In the genomic region with DNA sequence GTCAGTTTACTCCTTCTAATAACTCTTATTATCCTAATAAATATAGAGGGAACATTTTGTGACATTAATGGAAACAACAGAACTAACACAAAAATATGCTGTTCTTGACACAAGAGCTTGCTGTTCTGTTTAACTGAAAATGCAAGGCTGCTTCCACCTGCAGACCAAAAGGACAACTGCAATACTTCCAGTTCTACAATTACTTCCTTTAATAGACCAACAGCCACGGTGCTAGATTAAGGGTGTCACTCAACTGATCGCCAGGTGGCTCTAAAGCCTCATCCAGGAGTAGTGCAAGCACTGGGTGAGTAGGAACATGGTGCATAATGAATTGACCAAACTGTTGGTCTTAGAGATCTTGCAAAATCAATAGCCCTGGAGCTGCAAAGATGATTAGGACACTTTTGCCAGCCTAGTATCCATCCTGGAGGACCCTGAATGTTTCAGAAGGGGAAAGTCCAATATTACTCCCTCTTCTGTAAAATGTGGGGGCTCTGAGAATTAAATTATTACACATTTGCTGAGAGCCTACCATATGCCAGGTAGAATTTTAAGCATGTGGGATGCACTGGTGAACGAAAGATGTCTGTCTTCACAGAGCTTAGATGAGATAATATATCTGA, we compare ENCODE assay signal across 10 cellular contexts. TPM values are rescaled to one million over a fixed set of nuclear protein-coding genes. Genes with fewer than 3 reads are reported as not detected.
DNase-seq lines count a peak whose midpoint lies in the region; ATAC-seq, FAIRE-seq and TF ChIP-seq lines count a peak whose summit lies in the region.
"Had no signal": no experiment of that assay in that cellular context is flagged by ENCODE, and none has a peak within 500 bp of the region (broad histone marks: within the 10 kb centered on the region; RNA-seq: fewer than 3 reads in every experiment).

No MANE protein-coding gene starts in this region.

- H3K4me1 Mint-ChIP-seq in activated T-cell treated with anti-CD3 and anti-CD28 coated beads, Interleukin-2, amount 50 U/mL, for 4 hours (ENCODE audit: low read depth): peaks cover 3% of the 10 kb centered on the region
- peaks cover 13% of the 10 kb centered on the region for H3K4me1 Mint-ChIP-seq in activated T-cell treated with anti-CD3 and anti-CD28 coated beads, Interleukin-2, amount 50 U/mL, for 24 hours (ENCODE audit: low read depth)

- ATAC-seq in activated T-cell treated with anti-CD3 and anti-CD28 coated beads, Interleukin-2, amount 50 U/mL, for 4 hours: peak; percentile 35 to 39
- ATAC-seq in heart left ventricle: peak in 3 of 4 donors; percentile 81 to 90 (median 89)

- intact Hi-C loops in heart left ventricle (cut with DNase I) (loop anchor here in 2 of 10 donors (5.0 to 10.0 kb wide), 3 partner anchors 57 to 310 kb away; partner anchors contain the start of gene CLDN1 (in 1 of the 2)), stomach (cut with DNase I; ENCODE audit: low total_unique reads) (no loop called here)

- TF ChIP-seq CTCF in heart left ventricle (IDR thresholded peaks at IDR 0.05) (peak; percentile 29 to 66 (median 51)), stomach (IDR thresholded peaks at IDR 0.05) (peak in 4 of 7 experiments; percentile 25 to 64 (median 38))

- H3K27ac Mint-ChIP-seq in activated T-cell treated with anti-CD3 and anti-CD28 coated beads, Interleukin-2, amount 50 U/mL, for 24 hours: no peak overlapping the region
- H3K27ac Mint-ChIP-seq: stimulated activated naive CD8-positive, alpha-beta T cell treated with anti-CD3 and anti-CD28 coated beads, Interleukin-15, Interleukin-2, amounts not matched to agents 100 ng/mL and 50 ng/mL, for 24 hours had no signal

- no peaks in the 10 kb centered on the region for H3K9me3 ChIP-seq in heart left ventricle
- no peaks in the 10 kb centered on the region for H3K9me3 ChIP-seq in stomach

- no peak overlapping the region for H3K4me3 Mint-ChIP-seq in activated T-cell treated with anti-CD3 and anti-CD28 coated beads, Interleukin-2, amount 50 U/mL, for 4 hours
- no peak overlapping the region for H3K4me3 Mint-ChIP-seq in activated T-cell treated with anti-CD3 and anti-CD28 coated beads, Interleukin-2, amount 50 U/mL, for 24 hours
- H3K4me3 Mint-ChIP-seq: stimulated activated naive CD8-positive, alpha-beta T cell treated with anti-CD3 and anti-CD28 coated beads, Interleukin-15, Interleukin-2, amounts not matched to agents 100 ng/mL and 50 ng/mL, for 24 hours had no signal

- no peak for TF ChIP-seq EP300 in stomach (IDR thresholded peaks at IDR 0.05)

- no peaks in the 10 kb centered on the region for H3K27me3 ChIP-seq in heart left ventricle
- no peaks in the 10 kb centered on the region for H3K27me3 ChIP-seq in stomach

- no peak overlapping the region for H3K27ac ChIP-seq in heart left ventricle
- H3K27ac ChIP-seq in stomach: no peak overlapping the region

- peaks cover 2% of the 10 kb centered on the region for H3K27me3 Mint-ChIP-seq in activated T-cell treated with anti-CD3 and anti-CD28 coated beads, Interleukin-2, amount 50 U/mL, for 4 hours (ENCODE audit: low read depth)
- H3K27me3 Mint-ChIP-seq in activated T-cell treated with anti-CD3 and anti-CD28 coated beads, Interleukin-2, amount 50 U/mL, for 24 hours: peaks cover 9% of the 10 kb centered on the region

- H3K36me3 Mint-ChIP-seq in activated T-cell treated with anti-CD3 and anti-CD28 coated beads, Interleukin-2, amount 50 U/mL, for 4 hours (ENCODE audit: insufficient read depth): no peaks in the 10 kb centered on the region
- H3K36me3 Mint-ChIP-seq in activated T-cell treated with anti-CD3 and anti-CD28 coated beads, Interleukin-2, amount 50 U/mL, for 24 hours (ENCODE audit: low read depth): no peaks in the 10 kb centered on the region

- H3K36me3 ChIP-seq in heart left ventricle: no peaks in the 10 kb centered on the region
- H3K36me3 ChIP-seq in stomach: no peaks in the 10 kb centered on the region

- H3K4me1 ChIP-seq in heart left ventricle (no peaks in the 10 kb centered on the region), stomach (no peaks in the 10 kb centered on the region)

- DNase-seq in activated T-cell treated with anti-CD3 and anti-CD28 coated beads, Interleukin-2, amount 50 U/mL, for 4 hours: no peak
- no peak for DNase-seq in activated T-cell treated with anti-CD3 and anti-CD28 coated beads, Interleukin-2, amount 50 U/mL, for 24 hours
- DNase-seq in H54 (ENCODE audit: insufficient read length, low spot score) (no peak), Kasumi-1 (lab: John Stamatoyannopoulos, UW) (peak; percentile 40 to 54), SW480 (ENCODE audit: low spot score) (peak; percentile 96), heart left ventricle (peak in 4 of 5 donors; percentile 13 to 28 (median 25)), stomach (peak; percentile 49), NCI-H2171 (lab: John Stamatoyannopoulos, UW) (no peak)

- H3K4me3 ChIP-seq in heart left ventricle (no peak overlapping the region), stomach (no peak overlapping the region)

- peaks cover 3% of the 10 kb centered on the region for H3K9me3 Mint-ChIP-seq in activated T-cell treated with anti-CD3 and anti-CD28 coated beads, Interleukin-2, amount 50 U/mL, for 4 hours
- no peaks in the 10 kb centered on the region for H3K9me3 Mint-ChIP-seq in activated T-cell treated with anti-CD3 and anti-CD28 coated beads, Interleukin-2, amount 50 U/mL, for 24 hours
- H3K9me3 Mint-ChIP-seq: stimulated activated naive CD8-positive, alpha-beta T cell treated with anti-CD3 and anti-CD28 coated beads, Interleukin-15, Interleukin-2, amounts not matched to agents 100 ng/mL and 50 ng/mL, for 24 hours had no signal

- WGBS in heart left ventricle, 4 donors: 36 to 49% (median 41%) methylated on average over 3 of the region's 3 CpGs
- 33 to 48% (median 36%) methylated on average over 3 of the region's 3 CpGs for WGBS in stomach, 5 donors

- peak; percentile 91 for FAIRE-seq in H54 (lab: Jason Lieb, UNC)
- FAIRE-seq: colon had no signal

- TF ChIP-seq POLR2A in H54 (IDR thresholded peaks at IDR 0.05; ENCODE audit: low read depth, low read length): no peak
- TF ChIP-seq POLR2A in heart left ventricle (IDR thresholded peaks at IDR 0.05): no peak
- no peak for TF ChIP-seq POLR2A in stomach (IDR thresholded peaks at IDR 0.05)

RNA-seq across cellular contexts. Expression of gene CLDN16, which starts 3.6 kb away (rescaled TPM):
- total RNA-seq in activated T-cell treated with anti-CD3 and anti-CD28 coated beads, Interleukin-2, amount 50 U/mL, for 4 hours: not detected
- total RNA-seq in heart left ventricle (under 1 TPM in 1 of 9 donors, not detected in 8; 0.41 TPM), stomach (under 1 TPM in 1 of 5 donors, not detected in 4; 0.29 TPM)
- polyA plus RNA-seq in heart left ventricle (not detected), stomach (under 1 TPM in 1 of 3 donors, not detected in 2; 0.10 TPM)

Comparison
In these comparisons a context has a peak if more than half of its experiments do, and no peak if none do; other contexts are left out.
1. DNase-seq: peak in Kasumi-1 (2 of 2), SW480 (single experiment), heart left ventricle (4 of 5) and stomach (single experiment); none in activated T-cell treated with anti-CD3 and anti-CD28 coated beads, Interleukin-2, amount 50 U/mL, for 4 hours (single experiment), activated T-cell treated with anti-CD3 and anti-CD28 coated beads, Interleukin-2, amount 50 U/mL, for 24 hours (single experiment), H54 (single experiment) and NCI-H2171 (single experiment).